Comparison of ENCODE assay signal across 6 cellular contexts in the genomic region with DNA sequence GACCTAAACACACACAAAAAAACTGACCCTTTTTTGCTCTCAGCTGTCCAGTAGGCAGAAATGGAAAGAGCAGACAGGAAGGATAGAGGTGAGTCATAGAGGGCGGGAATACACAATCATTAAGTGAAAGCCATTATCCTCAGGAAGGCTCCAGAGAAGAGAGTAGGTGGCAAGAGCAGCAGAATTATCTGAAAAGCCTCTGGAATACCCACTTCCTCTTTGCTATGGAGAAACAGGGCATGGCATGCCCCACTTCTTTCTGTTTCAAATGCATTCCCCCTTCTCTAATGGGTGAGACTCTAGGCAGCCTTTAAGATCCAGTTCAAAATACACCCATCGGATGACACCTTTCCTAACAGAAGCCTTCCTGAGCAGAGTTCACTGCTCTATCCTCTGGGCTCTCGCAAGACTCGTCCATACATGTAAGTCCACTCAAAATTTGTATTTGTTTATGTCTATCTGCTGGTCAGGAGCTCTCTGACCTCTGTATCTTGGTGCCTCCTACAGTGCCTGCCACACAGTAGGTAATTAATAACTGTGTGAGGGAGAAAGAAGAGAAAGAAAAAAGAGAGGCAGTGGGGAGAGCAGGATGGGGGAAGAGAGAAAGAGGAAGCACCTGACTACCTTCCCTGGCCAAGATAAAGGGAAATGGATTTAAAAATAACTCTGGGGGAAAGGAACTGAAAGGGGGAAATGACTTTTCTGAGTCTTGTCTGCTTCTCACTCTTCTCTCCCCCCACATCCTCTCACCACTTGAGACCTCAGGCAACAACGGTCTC. TPM values are rescaled to one million over a fixed set of nuclear protein-coding genes. Genes with fewer than 3 reads are reported as not detected.
DNase-seq lines count a peak whose midpoint lies in the region; ATAC-seq and TF ChIP-seq lines count a peak whose summit lies in the region.

No MANE protein-coding gene starts in this region.

- peaks cover 7% of the 10 kb centered on the region for H3K4me1 Mint-ChIP-seq in type B pancreatic cell (ENCODE audit: unreplicated experiment)

- H3K4me1 ChIP-seq in fibroblast of lung (ENCODE audit: control insufficient read depth, extremely low read depth, insufficient read depth, low read length) (no peaks in the 10 kb centered on the region), vagina (peaks cover 9% of the 10 kb centered on the region)

- no peaks in the 10 kb centered on the region for H4K20me1 ChIP-seq in fibroblast of lung (ENCODE audit: control insufficient read depth, extremely low read depth, insufficient read depth, low read length)

- intact Hi-C loops in vagina (cut with DNase I): no loop called here

- peak overlapping the region; percentile 17 for H3K27ac Mint-ChIP-seq in type B pancreatic cell

- DNase-seq in Caki2 (ENCODE audit: low read depth) (peak; percentile 57), NCI-H146 treated with DMSO at 0.1 percent for 48 hours (lab: John Stamatoyannopoulos, UW; ENCODE audit: unreplicated experiment) (peak; percentile 6), fibroblast of lung (ENCODE audit: low read depth in 2 of 2) (peak; percentile 43 to 71), type B pancreatic cell (ENCODE audit: extremely low spot score, unreplicated experiment) (no peak), vagina (ENCODE audit: extremely low spot score in 2 of 2) (no peak)

- H3K27ac ChIP-seq in fibroblast of lung (ENCODE audit: insufficient read depth, low read length) (no peak overlapping the region), vagina (no peak overlapping the region)

- H3K4me3 ChIP-seq in fibroblast of lung (replicated peaks in 1 of 4; ENCODE audit: control extremely low read depth in 1 of 4, insufficient read depth in 1 of 4, low read depth in 3 of 4, low read length in 4 of 4) (no peak overlapping the region), vagina (no peak overlapping the region)

- H3K27me3 ChIP-seq in fibroblast of lung (ENCODE audit: control insufficient read depth, insufficient read depth, low read length): no peaks in the 10 kb centered on the region
- no peaks in the 10 kb centered on the region for H3K27me3 ChIP-seq in vagina

- no peaks in the 10 kb centered on the region for H3K36me3 Mint-ChIP-seq in type B pancreatic cell

- no peaks in the 10 kb centered on the region for H3K79me2 ChIP-seq in fibroblast of lung (ENCODE audit: control insufficient read depth, insufficient read depth, low read length)

- no peak overlapping the region for H3K4me2 ChIP-seq in fibroblast of lung (ENCODE audit: extremely low read depth, insufficient read depth, low read length)

- H3K36me3 ChIP-seq in fibroblast of lung (ENCODE audit: control insufficient read depth, insufficient read depth, low read length): no peaks in the 10 kb centered on the region
- no peaks in the 10 kb centered on the region for H3K36me3 ChIP-seq in vagina

- peak overlapping the region; percentile 2 for H3K4me3 Mint-ChIP-seq in type B pancreatic cell

- in situ Hi-C loops in Caki2 (cut with HindIII; ENCODE audit: low pct_unique_long_range_greater_than_20kb, low sequenced_read_pairs): no loop called here

- no peak for TF ChIP-seq POLR2A in vagina (IDR thresholded peaks at IDR 0.05)

- H3K27me3 Mint-ChIP-seq in type B pancreatic cell: peaks cover 5% of the 10 kb centered on the region

- peak; percentile 77 for ATAC-seq in GM21619 (IDR thresholded peaks at IDR 0.05; ENCODE audit: unreplicated experiment)

- peak overlapping the region; percentile 31 for H2AFZ ChIP-seq in fibroblast of lung (ENCODE audit: low read length)

- TF ChIP-seq CTCF in fibroblast of lung (conservative IDR thresholded peaks at IDR 0.05 in 1 of 2, IDR thresholded peaks at IDR 0.05 in 1 of 2; ENCODE audit: low read depth in 1 of 2, low read length in 2 of 2): no peak
- no peak for TF ChIP-seq CTCF in type B pancreatic cell (conservative IDR thresholded peaks at IDR 0.05)
- no peak for TF ChIP-seq CTCF in vagina (IDR thresholded peaks at IDR 0.05)

- H3K9me3 Mint-ChIP-seq in type B pancreatic cell: no peaks in the 10 kb centered on the region

- no peak overlapping the region for H3K9ac ChIP-seq in fibroblast of lung (ENCODE audit: insufficient read depth, low read length)

- no peaks in the 10 kb centered on the region for H3K9me3 ChIP-seq in fibroblast of lung (ENCODE audit: control insufficient read depth, insufficient read depth, low read depth, low read length)
- no peaks in the 10 kb centered on the region for H3K9me3 ChIP-seq in vagina

RNA-seq across cellular contexts. Expression of gene KLHL33, which starts 8.5 kb away (rescaled TPM):
- not detected in 2 replicates for total RNA-seq in Caki2 (2014; rRNA removed; shearing (Covaris generic); ENCODE audit: low replicate concordance)
- total RNA-seq in fibroblast of lung (0.26 and 1.5 TPM in 2 replicates), type B pancreatic cell (ENCODE audit: low replicate concordance) (not detected in 2 replicates), vagina (1.2 TPM)
- 0.09 and 0.17 TPM in 2 replicates for polyA plus RNA-seq in fibroblast of lung
- polyA plus RNA-seq in fibroblast of lung (2012): 0.13 and 0.17 TPM in 2 replicates
- polyA minus RNA-seq in fibroblast of lung (ENCODE audit: low replicate concordance): not detected in 2 replicates

RNA-seq across cellular contexts. Expression of gene TEP1, which starts 14.1 kb away (rescaled TPM):
- total RNA-seq in Caki2 (2014; rRNA removed; shearing (Covaris generic); ENCODE audit: low replicate concordance): 3.7 and 13.5 TPM in 2 replicates
- total RNA-seq in fibroblast of lung (15.2 and 21.6 TPM in 2 replicates), type B pancreatic cell (ENCODE audit: low replicate concordance) (23.1 and 25.1 TPM in 2 replicates), vagina (24.6 TPM)
- 7.4 and 10.5 TPM in 2 replicates for polyA plus RNA-seq in fibroblast of lung
- polyA plus RNA-seq in fibroblast of lung (2012): 7.1 and 10.7 TPM in 2 replicates
- 22.9 and 41.3 TPM in 2 replicates for polyA minus RNA-seq in fibroblast of lung (ENCODE audit: low replicate concordance)

RNA-seq across cellular contexts. Expression of gene OSGEP, which starts 27.2 kb away (rescaled TPM):
- 53.3 and 53.9 TPM in 2 replicates for total RNA-seq in Caki2 (2014; rRNA removed; shearing (Covaris generic); ENCODE audit: low replicate concordance)
- 29.5 and 34.0 TPM in 2 replicates for total RNA-seq in fibroblast of lung
- 18.1 and 26.2 TPM in 2 replicates for polyA plus RNA-seq in fibroblast of lung
- 13.1 and 20.6 TPM in 2 replicates for polyA plus RNA-seq in fibroblast of lung (2012)
- polyA minus RNA-seq in fibroblast of lung (ENCODE audit: low replicate concordance): 18.8 and 66.0 TPM in 2 replicates
- total RNA-seq in type B pancreatic cell (ENCODE audit: low replicate concordance): 37.4 and 57.1 TPM in 2 replicates
- total RNA-seq in vagina: 60.9 TPM

RNA-seq across cellular contexts. Expression of gene APEX1, which starts 27.6 kb away (rescaled TPM):
- 171 and 222 TPM in 2 replicates for total RNA-seq in Caki2 (2014; rRNA removed; shearing (Covaris generic); ENCODE audit: low replicate concordance)
- total RNA-seq in fibroblast of lung: 66.6 and 86.5 TPM in 2 replicates
- 187 and 278 TPM in 2 replicates for polyA plus RNA-seq in fibroblast of lung
- 144 and 207 TPM in 2 replicates for polyA plus RNA-seq in fibroblast of lung (2012)
- polyA minus RNA-seq in fibroblast of lung (ENCODE audit: low replicate concordance): 298 and 504 TPM in 2 replicates
- 228 and 319 TPM in 2 replicates for total RNA-seq in type B pancreatic cell (ENCODE audit: low replicate concordance)
- 95.5 TPM for total RNA-seq in vagina

RNA-seq across cellular contexts. Expression of gene PIP4P1, which starts 33.8 kb away (rescaled TPM):
- total RNA-seq in Caki2 (2014; rRNA removed; shearing (Covaris generic); ENCODE audit: low replicate concordance): 36.1 and 46.9 TPM in 2 replicates
- 24.7 and 30.9 TPM in 2 replicates for total RNA-seq in fibroblast of lung
- 34.9 and 39.5 TPM in 2 replicates for polyA plus RNA-seq in fibroblast of lung
- 26.1 and 30.6 TPM in 2 replicates for polyA plus RNA-seq in fibroblast of lung (2012)
- polyA minus RNA-seq in fibroblast of lung (ENCODE audit: low replicate concordance): 87.9 and 134 TPM in 2 replicates
- total RNA-seq in type B pancreatic cell (ENCODE audit: low replicate concordance): 38.4 and 44.8 TPM in 2 replicates
- total RNA-seq in vagina: 24.1 TPM

Comparison
In these comparisons a context has a peak if more than half of its experiments do, and no peak if none do; other contexts are left out.
1. DNase-seq: peak in Caki2 (single experiment), NCI-H146 treated with DMSO at 0.1 percent for 48 hours (single experiment) and fibroblast of lung (2 of 2); none in type B pancreatic cell (single experiment) and vagina (0 of 2).